ENCODE assay signal across 1 cellular context in the genomic region with DNA sequence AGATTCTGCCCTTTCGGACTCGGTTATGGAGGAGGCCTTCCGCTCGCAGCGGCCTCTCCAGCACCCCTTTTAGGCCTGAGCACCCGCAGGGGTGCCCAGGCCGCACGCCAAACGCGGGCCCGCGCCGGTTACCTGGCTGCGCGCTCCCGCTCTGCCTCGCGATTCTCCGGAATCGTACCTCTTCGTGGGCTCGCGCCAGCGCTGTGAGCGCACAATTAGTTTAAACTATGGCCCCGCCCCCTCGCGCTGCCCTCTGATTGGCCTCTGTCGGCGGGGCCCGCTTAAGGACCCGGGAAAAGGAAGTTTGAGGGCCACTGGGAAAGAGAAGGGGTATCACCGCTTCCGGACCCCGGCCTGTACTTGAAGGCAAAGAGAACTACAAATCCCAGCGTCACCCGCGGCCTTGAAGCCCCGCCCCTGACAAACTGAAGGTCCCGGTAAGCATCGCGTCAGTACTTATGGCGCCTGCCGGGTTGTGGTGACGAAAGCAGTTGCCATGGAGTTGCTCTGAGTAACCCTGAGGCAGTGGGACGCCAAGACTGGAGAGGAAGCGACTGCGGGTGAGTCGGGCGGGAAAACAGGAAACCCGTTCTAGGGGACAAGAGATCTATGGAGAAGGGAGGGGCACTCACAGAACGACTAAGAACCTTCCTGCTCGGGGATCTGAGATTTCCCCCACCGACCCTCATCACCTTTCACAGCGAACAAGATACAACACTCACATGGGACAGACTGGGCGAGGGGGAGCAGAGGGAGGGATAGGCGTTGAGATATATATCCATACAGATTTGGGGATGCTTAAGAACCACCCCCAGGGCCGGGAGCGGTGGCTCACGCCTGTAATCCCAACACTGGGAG.
TF ChIP-seq lines count a peak whose summit lies in the region.

A gene with protein sequence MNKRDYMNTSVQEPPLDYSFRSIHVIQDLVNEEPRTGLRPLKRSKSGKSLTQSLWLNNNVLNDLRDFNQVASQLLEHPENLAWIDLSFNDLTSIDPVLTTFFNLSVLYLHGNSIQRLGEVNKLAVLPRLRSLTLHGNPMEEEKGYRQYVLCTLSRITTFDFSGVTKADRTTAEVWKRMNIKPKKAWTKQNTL (plus strand): TSS at position 525 of the 858 bp plus-strand sequence. CDS start 8,234 bp downstream, outside the sequence.
Gene NUMA1, minus strand, starts transcription at position 217 of the 858 bp plus-strand sequence. CDS start 44,599 bp downstream, outside the sequence.

TF ChIP-seq in HEK293, 187 proteins besides CTCF, POLR2A, EP300 and RAD21 (continued from another document):
- TF ChIP-seq, protein P1, sequence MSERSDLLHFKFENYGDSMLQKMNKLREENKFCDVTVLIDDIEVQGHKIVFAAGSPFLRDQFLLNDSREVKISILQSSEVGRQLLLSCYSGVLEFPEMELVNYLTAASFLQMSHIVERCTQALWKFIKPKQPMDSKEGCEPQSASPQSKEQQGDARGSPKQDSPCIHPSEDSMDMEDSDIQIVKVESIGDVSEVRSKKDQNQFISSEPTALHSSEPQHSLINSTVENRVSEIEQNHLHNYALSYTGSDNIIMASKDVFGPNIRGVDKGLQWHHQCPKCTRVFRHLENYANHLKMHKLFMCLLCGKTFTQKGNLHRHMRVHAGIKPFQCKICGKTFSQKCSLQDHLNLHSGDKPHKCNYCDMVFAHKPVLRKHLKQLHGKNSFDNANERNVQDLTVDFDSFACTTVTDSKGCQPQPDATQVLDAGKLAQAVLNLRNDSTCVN (tag by site-specific recombination; optimal IDR thresholded peaks at IDR 0.05), result peak; percentile 86
- TF ChIP-seq, protein P2, sequence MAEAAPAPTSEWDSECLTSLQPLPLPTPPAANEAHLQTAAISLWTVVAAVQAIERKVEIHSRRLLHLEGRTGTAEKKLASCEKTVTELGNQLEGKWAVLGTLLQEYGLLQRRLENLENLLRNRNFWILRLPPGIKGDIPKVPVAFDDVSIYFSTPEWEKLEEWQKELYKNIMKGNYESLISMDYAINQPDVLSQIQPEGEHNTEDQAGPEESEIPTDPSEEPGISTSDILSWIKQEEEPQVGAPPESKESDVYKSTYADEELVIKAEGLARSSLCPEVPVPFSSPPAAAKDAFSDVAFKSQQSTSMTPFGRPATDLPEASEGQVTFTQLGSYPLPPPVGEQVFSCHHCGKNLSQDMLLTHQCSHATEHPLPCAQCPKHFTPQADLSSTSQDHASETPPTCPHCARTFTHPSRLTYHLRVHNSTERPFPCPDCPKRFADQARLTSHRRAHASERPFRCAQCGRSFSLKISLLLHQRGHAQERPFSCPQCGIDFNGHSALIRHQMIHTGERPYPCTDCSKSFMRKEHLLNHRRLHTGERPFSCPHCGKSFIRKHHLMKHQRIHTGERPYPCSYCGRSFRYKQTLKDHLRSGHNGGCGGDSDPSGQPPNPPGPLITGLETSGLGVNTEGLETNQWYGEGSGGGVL (tag by site-specific recombination; IDR thresholded peaks at IDR 0.05), result peak; percentile 96
- no peak for TF ChIP-seq GFI1B (tag by site-specific recombination; IDR thresholded peaks at IDR 0.05)
- TF ChIP-seq, protein P3, sequence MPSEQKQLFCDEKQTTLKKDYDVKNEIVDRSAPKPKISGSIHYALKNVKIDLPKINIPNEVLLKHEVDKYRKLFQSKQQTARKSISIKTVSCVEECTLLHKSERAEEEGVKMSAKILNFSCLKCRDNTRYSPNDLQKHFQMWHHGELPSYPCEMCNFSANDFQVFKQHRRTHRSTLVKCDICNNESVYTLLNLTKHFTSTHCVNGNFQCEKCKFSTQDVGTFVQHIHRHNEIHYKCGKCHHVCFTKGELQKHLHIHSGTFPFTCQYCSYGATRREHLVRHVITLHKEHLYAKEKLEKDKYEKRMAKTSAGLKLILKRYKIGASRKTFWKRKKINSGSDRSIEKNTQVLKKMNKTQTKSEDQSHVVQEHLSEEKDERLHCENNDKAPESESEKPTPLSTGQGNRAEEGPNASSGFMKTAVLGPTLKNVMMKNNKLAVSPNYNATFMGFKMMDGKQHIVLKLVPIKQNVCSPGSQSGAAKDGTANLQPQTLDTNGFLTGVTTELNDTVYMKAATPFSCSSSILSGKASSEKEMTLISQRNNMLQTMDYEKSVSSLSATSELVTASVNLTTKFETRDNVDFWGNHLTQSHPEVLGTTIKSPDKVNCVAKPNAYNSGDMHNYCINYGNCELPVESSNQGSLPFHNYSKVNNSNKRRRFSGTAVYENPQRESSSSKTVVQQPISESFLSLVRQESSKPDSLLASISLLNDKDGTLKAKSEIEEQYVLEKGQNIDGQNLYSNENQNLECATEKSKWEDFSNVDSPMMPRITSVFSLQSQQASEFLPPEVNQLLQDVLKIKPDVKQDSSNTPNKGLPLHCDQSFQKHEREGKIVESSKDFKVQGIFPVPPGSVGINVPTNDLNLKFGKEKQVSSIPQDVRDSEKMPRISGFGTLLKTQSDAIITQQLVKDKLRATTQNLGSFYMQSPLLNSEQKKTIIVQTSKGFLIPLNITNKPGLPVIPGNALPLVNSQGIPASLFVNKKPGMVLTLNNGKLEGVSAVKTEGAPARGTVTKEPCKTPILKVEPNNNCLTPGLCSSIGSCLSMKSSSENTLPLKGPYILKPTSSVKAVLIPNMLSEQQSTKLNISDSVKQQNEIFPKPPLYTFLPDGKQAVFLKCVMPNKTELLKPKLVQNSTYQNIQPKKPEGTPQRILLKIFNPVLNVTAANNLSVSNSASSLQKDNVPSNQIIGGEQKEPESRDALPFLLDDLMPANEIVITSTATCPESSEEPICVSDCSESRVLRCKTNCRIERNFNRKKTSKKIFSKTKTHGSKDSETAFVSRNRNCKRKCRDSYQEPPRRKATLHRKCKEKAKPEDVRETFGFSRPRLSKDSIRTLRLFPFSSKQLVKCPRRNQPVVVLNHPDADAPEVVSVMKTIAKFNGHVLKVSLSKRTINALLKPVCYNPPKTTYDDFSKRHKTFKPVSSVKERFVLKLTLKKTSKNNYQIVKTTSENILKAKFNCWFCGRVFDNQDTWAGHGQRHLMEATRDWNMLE (tag by site-specific recombination; conservative IDR thresholded peaks at IDR 0.05; ENCODE audit: low read depth), result no peak; the same call in 1 of the 2 replicates
- TF ChIP-seq, protein P4, sequence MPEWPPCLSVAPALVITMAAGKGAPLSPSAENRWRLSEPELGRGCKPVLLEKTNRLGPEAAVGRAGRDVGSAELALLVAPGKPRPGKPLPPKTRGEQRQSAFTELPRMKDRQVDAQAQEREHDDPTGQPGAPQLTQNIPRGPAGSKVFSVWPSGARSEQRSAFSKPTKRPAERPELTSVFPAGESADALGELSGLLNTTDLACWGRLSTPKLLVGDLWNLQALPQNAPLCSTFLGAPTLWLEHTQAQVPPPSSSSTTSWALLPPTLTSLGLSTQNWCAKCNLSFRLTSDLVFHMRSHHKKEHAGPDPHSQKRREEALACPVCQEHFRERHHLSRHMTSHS (tag by site-specific recombination; IDR thresholded peaks at IDR 0.05), result no peak
- no peak for TF ChIP-seq ZNF654 (tag by site-specific recombination; IDR thresholded peaks at IDR 0.05; ENCODE audit: low read depth)
- TF ChIP-seq TSHZ1 (tag by site-specific recombination; IDR thresholded peaks at IDR 0.05; ENCODE audit: borderline replicate concordance), result no peak
- TF ChIP-seq ZBTB1 (tag by site-specific recombination; IDR thresholded peaks at IDR 0.05), result no peak
- no peak for TF ChIP-seq ZNF169 (tag by site-specific recombination; IDR thresholded peaks at IDR 0.05)
- no peak for TF ChIP-seq YY1 (tag by site-specific recombination; IDR thresholded peaks at IDR 0.05)
- TF ChIP-seq ZNF404 (tag by site-specific recombination; IDR thresholded peaks at IDR 0.05), result no peak
- no peak for TF ChIP-seq ZNF623 (tag by site-specific recombination; IDR thresholded peaks at IDR 0.05)
- TF ChIP-seq ZNF2 (tag by site-specific recombination; IDR thresholded peaks at IDR 0.05), result 0 out of 2 replicates have a peak, but pooled peaks have one; percentile 36
- no peak for TF ChIP-seq ZNF48 (tag by site-specific recombination; IDR thresholded peaks at IDR 0.05)
- no peak for TF ChIP-seq ZNF138 (tag by site-specific recombination; IDR thresholded peaks at IDR 0.05; ENCODE audit: borderline replicate concordance)
- TF ChIP-seq ZNF350 (tag by site-specific recombination; IDR thresholded peaks at IDR 0.05), result no peak
- no peak for TF ChIP-seq SCRT2 (tag by site-specific recombination; IDR thresholded peaks at IDR 0.05)
- TF ChIP-seq ZNF548 (tag by site-specific recombination; IDR thresholded peaks at IDR 0.05), result no peak
- peak; percentile 95 for TF ChIP-seq ZBTB21 (tag by site-specific recombination; IDR thresholded peaks at IDR 0.05)
- TF ChIP-seq ZNF639 (tag by site-specific recombination; IDR thresholded peaks at IDR 0.05), result no peak
- TF ChIP-seq BCL11A (tag by site-specific recombination; IDR thresholded peaks at IDR 0.05; ENCODE audit: low read depth), result no peak
- TF ChIP-seq ZNF133 (tag by site-specific recombination; IDR thresholded peaks at IDR 0.05), result no peak
- no peak for TF ChIP-seq ZNF530 (tag by site-specific recombination; IDR thresholded peaks at IDR 0.05; ENCODE audit: low read depth)
- TF ChIP-seq SETDB1 (IDR thresholded peaks at IDR 0.05; ENCODE audit: insufficient read length, low read length), result no peak
- no peak for TF ChIP-seq ZNF121 (tag by site-specific recombination; IDR thresholded peaks at IDR 0.05)
- no peak for TF ChIP-seq ZNF670 (tag by site-specific recombination; IDR thresholded peaks at IDR 0.05; ENCODE audit: low read depth)
- TF ChIP-seq ZNF514 (tag by site-specific recombination; IDR thresholded peaks at IDR 0.05), result no peak
- no peak for TF ChIP-seq ZNF660 (tag by site-specific recombination; IDR thresholded peaks at IDR 0.05)
- no peak for TF ChIP-seq ZNF658 (tag by site-specific recombination; IDR thresholded peaks at IDR 0.05)
- TF ChIP-seq ZNF175 (tag by site-specific recombination; IDR thresholded peaks at IDR 0.05), result no peak
- TF ChIP-seq ZNF747 (tag by site-specific recombination; IDR thresholded peaks at IDR 0.05), result no peak
- TF ChIP-seq MEIS1 (CRISPR knock-in tag; IDR thresholded peaks at IDR 0.05; ENCODE audit: borderline replicate concordance), result no peak
- TF ChIP-seq OSR2 (tag by site-specific recombination; IDR thresholded peaks at IDR 0.05), result no peak
- TF ChIP-seq ZNF561 (tag by site-specific recombination; IDR thresholded peaks at IDR 0.05; ENCODE audit: borderline replicate concordance), result peak; percentile 67; the same call in 1 of the 2 replicates
